In the genomic region with DNA sequence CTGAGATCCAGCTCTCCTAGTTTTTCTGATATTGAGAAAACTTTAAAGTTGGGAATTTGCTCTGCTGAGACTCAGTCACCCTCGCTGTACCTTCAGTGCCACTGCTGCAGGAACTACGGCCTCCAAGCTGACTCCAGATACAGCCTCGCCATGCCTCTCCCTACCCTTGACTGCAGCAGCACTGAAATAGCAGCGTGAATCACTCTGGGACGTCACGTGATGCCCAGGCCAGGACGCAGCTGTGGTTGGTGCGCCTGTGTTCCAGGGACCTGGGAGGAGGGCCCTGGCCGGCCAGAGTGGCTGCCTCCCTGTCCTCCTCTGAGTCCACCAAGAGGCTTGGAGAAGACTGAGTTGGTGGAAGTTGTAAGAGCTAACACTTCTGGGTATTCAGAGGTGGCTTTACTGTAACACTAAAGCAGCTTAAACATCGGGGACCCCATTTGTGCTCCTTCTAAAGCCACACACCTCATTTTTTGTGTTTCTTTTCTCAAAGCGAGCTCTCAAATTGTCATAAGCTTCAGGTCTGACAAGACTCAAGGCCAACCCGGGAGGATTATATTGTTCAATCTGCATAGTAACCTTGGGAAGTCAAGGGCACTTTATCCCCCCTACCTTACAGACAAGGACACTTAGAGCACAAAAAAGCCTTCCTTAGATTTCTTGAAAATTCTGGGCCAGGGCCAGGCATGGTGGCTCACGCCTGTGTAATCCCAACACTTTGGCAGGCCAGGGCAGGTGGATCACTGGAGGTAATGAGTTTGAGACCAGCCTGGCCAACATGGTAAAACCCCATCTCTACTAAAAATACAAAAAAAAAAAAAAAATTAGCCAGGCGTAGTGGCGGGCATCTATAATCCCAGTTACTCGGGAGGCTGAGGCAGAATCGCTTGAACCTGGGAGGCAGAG, we compare ENCODE assay signal across 1 cellular context.
TF ChIP-seq lines count a peak whose summit lies in the region.

No MANE protein-coding gene starts in this region.

TF ChIP-seq in K562, 482 proteins besides CTCF, POLR2A, EP300 and RAD21 (continued from another document and continues in another):
- TF ChIP-seq, protein P1, sequence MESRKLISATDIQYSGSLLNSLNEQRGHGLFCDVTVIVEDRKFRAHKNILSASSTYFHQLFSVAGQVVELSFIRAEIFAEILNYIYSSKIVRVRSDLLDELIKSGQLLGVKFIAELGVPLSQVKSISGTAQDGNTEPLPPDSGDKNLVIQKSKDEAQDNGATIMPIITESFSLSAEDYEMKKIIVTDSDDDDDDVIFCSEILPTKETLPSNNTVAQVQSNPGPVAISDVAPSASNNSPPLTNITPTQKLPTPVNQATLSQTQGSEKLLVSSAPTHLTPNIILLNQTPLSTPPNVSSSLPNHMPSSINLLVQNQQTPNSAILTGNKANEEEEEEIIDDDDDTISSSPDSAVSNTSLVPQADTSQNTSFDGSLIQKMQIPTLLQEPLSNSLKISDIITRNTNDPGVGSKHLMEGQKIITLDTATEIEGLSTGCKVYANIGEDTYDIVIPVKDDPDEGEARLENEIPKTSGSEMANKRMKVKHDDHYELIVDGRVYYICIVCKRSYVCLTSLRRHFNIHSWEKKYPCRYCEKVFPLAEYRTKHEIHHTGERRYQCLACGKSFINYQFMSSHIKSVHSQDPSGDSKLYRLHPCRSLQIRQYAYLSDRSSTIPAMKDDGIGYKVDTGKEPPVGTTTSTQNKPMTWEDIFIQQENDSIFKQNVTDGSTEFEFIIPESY (CRISPR knock-in tag; IDR thresholded peaks at IDR 0.05) = peak; percentile 35; the same call in 1 of the 2 replicates
- TF ChIP-seq TEAD2 (tag; IDR thresholded peaks at IDR 0.05) = no peak
- no peak for TF ChIP-seq ZNF699 (CRISPR knock-in tag; IDR thresholded peaks at IDR 0.05; ENCODE audit: insufficient replicate concordance)
- TF ChIP-seq, protein P2, sequence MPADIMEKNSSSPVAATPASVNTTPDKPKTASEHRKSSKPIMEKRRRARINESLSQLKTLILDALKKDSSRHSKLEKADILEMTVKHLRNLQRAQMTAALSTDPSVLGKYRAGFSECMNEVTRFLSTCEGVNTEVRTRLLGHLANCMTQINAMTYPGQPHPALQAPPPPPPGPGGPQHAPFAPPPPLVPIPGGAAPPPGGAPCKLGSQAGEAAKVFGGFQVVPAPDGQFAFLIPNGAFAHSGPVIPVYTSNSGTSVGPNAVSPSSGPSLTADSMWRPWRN (IDR thresholded peaks at IDR 0.05; ENCODE audit: low read depth) = no peak
- TF ChIP-seq ZNF174 (CRISPR knock-in tag; IDR thresholded peaks at IDR 0.05) = no peak
- no peak for TF ChIP-seq EWSR1 (IDR thresholded peaks at IDR 0.05; ENCODE audit: borderline replicate concordance, low read depth, partially characterized antibody)
- TF ChIP-seq ESRRB (CRISPR knock-in tag; IDR thresholded peaks at IDR 0.05; ENCODE audit: borderline replicate concordance) = no peak
- no peak for TF ChIP-seq PHB (CRISPR knock-in tag; IDR thresholded peaks at IDR 0.05)
- TF ChIP-seq, protein P3, sequence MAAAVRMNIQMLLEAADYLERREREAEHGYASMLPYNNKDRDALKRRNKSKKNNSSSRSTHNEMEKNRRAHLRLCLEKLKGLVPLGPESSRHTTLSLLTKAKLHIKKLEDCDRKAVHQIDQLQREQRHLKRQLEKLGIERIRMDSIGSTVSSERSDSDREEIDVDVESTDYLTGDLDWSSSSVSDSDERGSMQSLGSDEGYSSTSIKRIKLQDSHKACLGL (CRISPR knock-in tag; IDR thresholded peaks at IDR 0.05; ENCODE audit: borderline replicate concordance, poor library complexity, severe bottlenecking) = no peak
- TF ChIP-seq, protein P4, sequence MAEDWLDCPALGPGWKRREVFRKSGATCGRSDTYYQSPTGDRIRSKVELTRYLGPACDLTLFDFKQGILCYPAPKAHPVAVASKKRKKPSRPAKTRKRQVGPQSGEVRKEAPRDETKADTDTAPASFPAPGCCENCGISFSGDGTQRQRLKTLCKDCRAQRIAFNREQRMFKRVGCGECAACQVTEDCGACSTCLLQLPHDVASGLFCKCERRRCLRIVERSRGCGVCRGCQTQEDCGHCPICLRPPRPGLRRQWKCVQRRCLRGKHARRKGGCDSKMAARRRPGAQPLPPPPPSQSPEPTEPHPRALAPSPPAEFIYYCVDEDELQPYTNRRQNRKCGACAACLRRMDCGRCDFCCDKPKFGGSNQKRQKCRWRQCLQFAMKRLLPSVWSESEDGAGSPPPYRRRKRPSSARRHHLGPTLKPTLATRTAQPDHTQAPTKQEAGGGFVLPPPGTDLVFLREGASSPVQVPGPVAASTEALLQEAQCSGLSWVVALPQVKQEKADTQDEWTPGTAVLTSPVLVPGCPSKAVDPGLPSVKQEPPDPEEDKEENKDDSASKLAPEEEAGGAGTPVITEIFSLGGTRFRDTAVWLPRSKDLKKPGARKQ (CRISPR knock-in tag; IDR thresholded peaks at IDR 0.05) = no peak
- TF ChIP-seq, protein P5, sequence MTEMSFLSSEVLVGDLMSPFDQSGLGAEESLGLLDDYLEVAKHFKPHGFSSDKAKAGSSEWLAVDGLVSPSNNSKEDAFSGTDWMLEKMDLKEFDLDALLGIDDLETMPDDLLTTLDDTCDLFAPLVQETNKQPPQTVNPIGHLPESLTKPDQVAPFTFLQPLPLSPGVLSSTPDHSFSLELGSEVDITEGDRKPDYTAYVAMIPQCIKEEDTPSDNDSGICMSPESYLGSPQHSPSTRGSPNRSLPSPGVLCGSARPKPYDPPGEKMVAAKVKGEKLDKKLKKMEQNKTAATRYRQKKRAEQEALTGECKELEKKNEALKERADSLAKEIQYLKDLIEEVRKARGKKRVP (CRISPR knock-in tag; IDR thresholded peaks at IDR 0.05) = no peak
- TF ChIP-seq, protein P6, sequence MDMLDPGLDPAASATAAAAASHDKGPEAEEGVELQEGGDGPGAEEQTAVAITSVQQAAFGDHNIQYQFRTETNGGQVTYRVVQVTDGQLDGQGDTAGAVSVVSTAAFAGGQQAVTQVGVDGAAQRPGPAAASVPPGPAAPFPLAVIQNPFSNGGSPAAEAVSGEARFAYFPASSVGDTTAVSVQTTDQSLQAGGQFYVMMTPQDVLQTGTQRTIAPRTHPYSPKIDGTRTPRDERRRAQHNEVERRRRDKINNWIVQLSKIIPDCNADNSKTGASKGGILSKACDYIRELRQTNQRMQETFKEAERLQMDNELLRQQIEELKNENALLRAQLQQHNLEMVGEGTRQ (CRISPR knock-in tag; IDR thresholded peaks at IDR 0.05) = peak; percentile 98
- TF ChIP-seq NFRKB (IDR thresholded peaks at IDR 0.05; ENCODE audit: low read depth) = no peak
- TF ChIP-seq, protein P7, sequence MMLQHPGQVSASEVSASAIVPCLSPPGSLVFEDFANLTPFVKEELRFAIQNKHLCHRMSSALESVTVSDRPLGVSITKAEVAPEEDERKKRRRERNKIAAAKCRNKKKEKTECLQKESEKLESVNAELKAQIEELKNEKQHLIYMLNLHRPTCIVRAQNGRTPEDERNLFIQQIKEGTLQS (IDR thresholded peaks at IDR 0.05) = peak; percentile 95
- TF ChIP-seq, protein P7 (CRISPR knock-in tag; conservative IDR thresholded peaks at IDR 0.05) = peak; percentile 89
- TF ChIP-seq ILK (tag; IDR thresholded peaks at IDR 0.05; ENCODE audit: borderline replicate concordance, low read depth) = no peak
- TF ChIP-seq, protein P8, sequence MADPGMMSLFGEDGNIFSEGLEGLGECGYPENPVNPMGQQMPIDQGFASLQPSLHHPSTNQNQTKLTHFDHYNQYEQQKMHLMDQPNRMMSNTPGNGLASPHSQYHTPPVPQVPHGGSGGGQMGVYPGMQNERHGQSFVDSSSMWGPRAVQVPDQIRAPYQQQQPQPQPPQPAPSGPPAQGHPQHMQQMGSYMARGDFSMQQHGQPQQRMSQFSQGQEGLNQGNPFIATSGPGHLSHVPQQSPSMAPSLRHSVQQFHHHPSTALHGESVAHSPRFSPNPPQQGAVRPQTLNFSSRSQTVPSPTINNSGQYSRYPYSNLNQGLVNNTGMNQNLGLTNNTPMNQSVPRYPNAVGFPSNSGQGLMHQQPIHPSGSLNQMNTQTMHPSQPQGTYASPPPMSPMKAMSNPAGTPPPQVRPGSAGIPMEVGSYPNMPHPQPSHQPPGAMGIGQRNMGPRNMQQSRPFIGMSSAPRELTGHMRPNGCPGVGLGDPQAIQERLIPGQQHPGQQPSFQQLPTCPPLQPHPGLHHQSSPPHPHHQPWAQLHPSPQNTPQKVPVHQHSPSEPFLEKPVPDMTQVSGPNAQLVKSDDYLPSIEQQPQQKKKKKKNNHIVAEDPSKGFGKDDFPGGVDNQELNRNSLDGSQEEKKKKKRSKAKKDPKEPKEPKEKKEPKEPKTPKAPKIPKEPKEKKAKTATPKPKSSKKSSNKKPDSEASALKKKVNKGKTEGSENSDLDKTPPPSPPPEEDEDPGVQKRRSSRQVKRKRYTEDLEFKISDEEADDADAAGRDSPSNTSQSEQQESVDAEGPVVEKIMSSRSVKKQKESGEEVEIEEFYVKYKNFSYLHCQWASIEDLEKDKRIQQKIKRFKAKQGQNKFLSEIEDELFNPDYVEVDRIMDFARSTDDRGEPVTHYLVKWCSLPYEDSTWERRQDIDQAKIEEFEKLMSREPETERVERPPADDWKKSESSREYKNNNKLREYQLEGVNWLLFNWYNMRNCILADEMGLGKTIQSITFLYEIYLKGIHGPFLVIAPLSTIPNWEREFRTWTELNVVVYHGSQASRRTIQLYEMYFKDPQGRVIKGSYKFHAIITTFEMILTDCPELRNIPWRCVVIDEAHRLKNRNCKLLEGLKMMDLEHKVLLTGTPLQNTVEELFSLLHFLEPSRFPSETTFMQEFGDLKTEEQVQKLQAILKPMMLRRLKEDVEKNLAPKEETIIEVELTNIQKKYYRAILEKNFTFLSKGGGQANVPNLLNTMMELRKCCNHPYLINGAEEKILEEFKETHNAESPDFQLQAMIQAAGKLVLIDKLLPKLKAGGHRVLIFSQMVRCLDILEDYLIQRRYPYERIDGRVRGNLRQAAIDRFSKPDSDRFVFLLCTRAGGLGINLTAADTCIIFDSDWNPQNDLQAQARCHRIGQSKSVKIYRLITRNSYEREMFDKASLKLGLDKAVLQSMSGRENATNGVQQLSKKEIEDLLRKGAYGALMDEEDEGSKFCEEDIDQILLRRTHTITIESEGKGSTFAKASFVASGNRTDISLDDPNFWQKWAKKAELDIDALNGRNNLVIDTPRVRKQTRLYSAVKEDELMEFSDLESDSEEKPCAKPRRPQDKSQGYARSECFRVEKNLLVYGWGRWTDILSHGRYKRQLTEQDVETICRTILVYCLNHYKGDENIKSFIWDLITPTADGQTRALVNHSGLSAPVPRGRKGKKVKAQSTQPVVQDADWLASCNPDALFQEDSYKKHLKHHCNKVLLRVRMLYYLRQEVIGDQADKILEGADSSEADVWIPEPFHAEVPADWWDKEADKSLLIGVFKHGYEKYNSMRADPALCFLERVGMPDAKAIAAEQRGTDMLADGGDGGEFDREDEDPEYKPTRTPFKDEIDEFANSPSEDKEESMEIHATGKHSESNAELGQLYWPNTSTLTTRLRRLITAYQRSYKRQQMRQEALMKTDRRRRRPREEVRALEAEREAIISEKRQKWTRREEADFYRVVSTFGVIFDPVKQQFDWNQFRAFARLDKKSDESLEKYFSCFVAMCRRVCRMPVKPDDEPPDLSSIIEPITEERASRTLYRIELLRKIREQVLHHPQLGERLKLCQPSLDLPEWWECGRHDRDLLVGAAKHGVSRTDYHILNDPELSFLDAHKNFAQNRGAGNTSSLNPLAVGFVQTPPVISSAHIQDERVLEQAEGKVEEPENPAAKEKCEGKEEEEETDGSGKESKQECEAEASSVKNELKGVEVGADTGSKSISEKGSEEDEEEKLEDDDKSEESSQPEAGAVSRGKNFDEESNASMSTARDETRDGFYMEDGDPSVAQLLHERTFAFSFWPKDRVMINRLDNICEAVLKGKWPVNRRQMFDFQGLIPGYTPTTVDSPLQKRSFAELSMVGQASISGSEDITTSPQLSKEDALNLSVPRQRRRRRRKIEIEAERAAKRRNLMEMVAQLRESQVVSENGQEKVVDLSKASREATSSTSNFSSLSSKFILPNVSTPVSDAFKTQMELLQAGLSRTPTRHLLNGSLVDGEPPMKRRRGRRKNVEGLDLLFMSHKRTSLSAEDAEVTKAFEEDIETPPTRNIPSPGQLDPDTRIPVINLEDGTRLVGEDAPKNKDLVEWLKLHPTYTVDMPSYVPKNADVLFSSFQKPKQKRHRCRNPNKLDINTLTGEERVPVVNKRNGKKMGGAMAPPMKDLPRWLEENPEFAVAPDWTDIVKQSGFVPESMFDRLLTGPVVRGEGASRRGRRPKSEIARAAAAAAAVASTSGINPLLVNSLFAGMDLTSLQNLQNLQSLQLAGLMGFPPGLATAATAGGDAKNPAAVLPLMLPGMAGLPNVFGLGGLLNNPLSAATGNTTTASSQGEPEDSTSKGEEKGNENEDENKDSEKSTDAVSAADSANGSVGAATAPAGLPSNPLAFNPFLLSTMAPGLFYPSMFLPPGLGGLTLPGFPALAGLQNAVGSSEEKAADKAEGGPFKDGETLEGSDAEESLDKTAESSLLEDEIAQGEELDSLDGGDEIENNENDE (IDR thresholded peaks at IDR 0.05; ENCODE audit: low read depth, low read length) = no peak
- no peak for TF ChIP-seq ZNF239 (CRISPR knock-in tag; IDR thresholded peaks at IDR 0.05)
- TF ChIP-seq PYGO2 (tag; IDR thresholded peaks at IDR 0.05) = no peak
- no peak for TF ChIP-seq ZBED1 (IDR thresholded peaks at IDR 0.05)
- TF ChIP-seq MBD2 (IDR thresholded peaks at IDR 0.05; ENCODE audit: borderline replicate concordance, low read depth) = no peak
- no peak for TF ChIP-seq NFIX (CRISPR knock-in tag; IDR thresholded peaks at IDR 0.05; ENCODE audit: low read depth)
- TF ChIP-seq TCF7 (IDR thresholded peaks at IDR 0.05; ENCODE audit: borderline replicate concordance) = no peak
- no peak for TF ChIP-seq TFAM (CRISPR knock-in tag; conservative IDR thresholded peaks at IDR 0.05)
- TF ChIP-seq, protein P9, sequence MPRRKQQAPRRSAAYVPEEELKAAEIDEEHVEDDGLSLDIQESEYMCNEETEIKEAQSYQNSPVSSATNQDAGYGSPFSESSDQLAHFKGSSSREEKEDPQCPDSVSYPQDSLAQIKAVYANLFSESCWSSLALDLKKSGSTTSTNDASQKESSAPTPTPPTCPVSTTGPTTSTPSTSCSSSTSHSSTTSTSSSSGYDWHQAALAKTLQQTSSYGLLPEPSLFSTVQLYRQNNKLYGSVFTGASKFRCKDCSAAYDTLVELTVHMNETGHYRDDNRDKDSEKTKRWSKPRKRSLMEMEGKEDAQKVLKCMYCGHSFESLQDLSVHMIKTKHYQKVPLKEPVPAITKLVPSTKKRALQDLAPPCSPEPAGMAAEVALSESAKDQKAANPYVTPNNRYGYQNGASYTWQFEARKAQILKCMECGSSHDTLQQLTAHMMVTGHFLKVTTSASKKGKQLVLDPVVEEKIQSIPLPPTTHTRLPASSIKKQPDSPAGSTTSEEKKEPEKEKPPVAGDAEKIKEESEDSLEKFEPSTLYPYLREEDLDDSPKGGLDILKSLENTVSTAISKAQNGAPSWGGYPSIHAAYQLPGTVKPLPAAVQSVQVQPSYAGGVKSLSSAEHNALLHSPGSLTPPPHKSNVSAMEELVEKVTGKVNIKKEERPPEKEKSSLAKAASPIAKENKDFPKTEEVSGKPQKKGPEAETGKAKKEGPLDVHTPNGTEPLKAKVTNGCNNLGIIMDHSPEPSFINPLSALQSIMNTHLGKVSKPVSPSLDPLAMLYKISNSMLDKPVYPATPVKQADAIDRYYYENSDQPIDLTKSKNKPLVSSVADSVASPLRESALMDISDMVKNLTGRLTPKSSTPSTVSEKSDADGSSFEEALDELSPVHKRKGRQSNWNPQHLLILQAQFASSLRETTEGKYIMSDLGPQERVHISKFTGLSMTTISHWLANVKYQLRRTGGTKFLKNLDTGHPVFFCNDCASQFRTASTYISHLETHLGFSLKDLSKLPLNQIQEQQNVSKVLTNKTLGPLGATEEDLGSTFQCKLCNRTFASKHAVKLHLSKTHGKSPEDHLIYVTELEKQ (CRISPR knock-in tag; IDR thresholded peaks at IDR 0.05) = no peak
- TF ChIP-seq GATAD2A (IDR thresholded peaks at IDR 0.05) = no peak
- TF ChIP-seq FOXJ2 (tag; IDR thresholded peaks at IDR 0.05) = no peak
- TF ChIP-seq CAMTA2 (CRISPR knock-in tag; conservative IDR thresholded peaks at IDR 0.05) = no peak
- TF ChIP-seq GTF2A2 (tag; IDR thresholded peaks at IDR 0.05) = no peak
- no peak for TF ChIP-seq HMGN3 (IDR thresholded peaks at IDR 0.05; ENCODE audit: borderline replicate concordance, extremely low read depth, insufficient read length, low read depth, low read length)
